In the genomic region with DNA sequence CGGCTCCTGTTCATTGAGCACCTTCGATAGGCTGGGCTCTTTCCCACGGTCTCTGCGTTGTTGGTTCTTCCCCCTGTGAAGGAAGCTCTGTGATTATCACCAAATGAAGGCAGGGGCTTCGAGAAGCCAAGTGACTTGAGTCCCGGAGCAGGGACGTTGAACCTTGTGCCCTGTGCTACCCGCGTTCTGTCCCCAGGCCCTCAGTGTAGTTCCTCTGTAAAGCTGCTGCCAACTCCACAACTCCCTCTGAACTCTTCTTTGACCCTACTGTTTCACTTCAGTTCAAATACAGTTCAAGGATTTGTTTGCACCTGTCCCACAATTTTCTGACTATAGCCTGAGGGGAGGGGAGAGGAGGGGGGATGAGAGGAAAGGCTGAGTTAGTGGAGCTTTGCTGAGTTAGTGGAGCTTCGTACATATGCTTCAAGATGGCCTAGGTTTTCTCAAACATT, we compare ENCODE assay signal across 8 cellular contexts. TPM values are rescaled to one million over a fixed set of nuclear protein-coding genes. Genes with fewer than 3 reads are reported as not detected.
DNase-seq lines count a peak whose midpoint lies in the region; ATAC-seq and TF ChIP-seq lines count a peak whose summit lies in the region.

No MANE protein-coding gene starts in this region.

- TF ChIP-seq CTCF in SU-DHL-6 (IDR thresholded peaks at IDR 0.05; ENCODE audit: insufficient read depth, low read length, poor library complexity, severe bottlenecking) (no peak), gastroesophageal sphincter (IDR thresholded peaks at IDR 0.05) (no peak), sigmoid colon (IDR thresholded peaks at IDR 0.05) (no peak)

- no peaks in the 10 kb centered on the region for H3K9me3 Mint-ChIP-seq in activated naive CD4-positive, alpha-beta T cell treated with anti-CD3 and anti-CD28 coated beads, Interleukin-2, amount 50 U/mL, for 24 hours

- H3K4me3 ChIP-seq in SU-DHL-6 (ENCODE audit: insufficient read depth, low read length, poor library complexity, severe bottlenecking) (peak overlapping the region; percentile 44), gastroesophageal sphincter (peak overlapping the region; percentile 37 to 73), sigmoid colon (peak overlapping the region; percentile 29 to 76 (median 68))

- H3K9me3 ChIP-seq in SU-DHL-6 (ENCODE audit: insufficient read depth, low read length): no peaks in the 10 kb centered on the region
- H3K9me3 ChIP-seq in gastroesophageal sphincter: no peaks in the 10 kb centered on the region
- no peaks in the 10 kb centered on the region for H3K9me3 ChIP-seq in sigmoid colon

- no peaks in the 10 kb centered on the region for H4K20me1 ChIP-seq in SU-DHL-6 (ENCODE audit: low read depth, low read length)

- H3K9ac ChIP-seq in SU-DHL-6 (ENCODE audit: low read length): peak overlapping the region; percentile 93

- peaks cover 0 to 8% (median 0%) of the 10 kb centered on the region in 3 donors for H3K4me1 ChIP-seq in gastroesophageal sphincter
- no peaks in the 10 kb centered on the region for H3K4me1 ChIP-seq in sigmoid colon

- no peak for TF ChIP-seq POLR2A in gastroesophageal sphincter (IDR thresholded peaks at IDR 0.05)
- no peak for TF ChIP-seq POLR2A in sigmoid colon (IDR thresholded peaks at IDR 0.05)

- no peak for DNase-seq in activated naive CD4-positive, alpha-beta T cell treated with anti-CD3 and anti-CD28 coated beads, Interleukin-2, amount 50 U/mL, for 16 hours
- DNase-seq in sigmoid colon (no peak), kidney glomerular epithelial cell (lab: John Stamatoyannopoulos, UW) (no peak)
- no peak for DNase-seq in activated CD8-positive, alpha-beta memory T cell treated with anti-CD3 and anti-CD28 coated beads, Interleukin-2, amount 50 U/mL, for 4 hours

- H3K4me2 ChIP-seq in SU-DHL-6 (ENCODE audit: low read depth, low read length, poor library complexity, severe bottlenecking): peak overlapping the region; percentile 72

- H3K36me3 ChIP-seq in SU-DHL-6 (ENCODE audit: low read length) (no peaks in the 10 kb centered on the region; the same call in 1 of the 2 replicates), gastroesophageal sphincter (peaks cover 0 to 18% of the 10 kb centered on the region in 2 donors), sigmoid colon (peaks cover 0 to 21% (median 3%) of the 10 kb centered on the region in 4 donors)

- H3K27me3 ChIP-seq in SU-DHL-6 (ENCODE audit: low read length): no peaks in the 10 kb centered on the region
- no peaks in the 10 kb centered on the region for H3K27me3 ChIP-seq in gastroesophageal sphincter
- no peaks in the 10 kb centered on the region for H3K27me3 ChIP-seq in sigmoid colon

- no peaks in the 10 kb centered on the region for H3K27me3 Mint-ChIP-seq in activated naive CD4-positive, alpha-beta T cell treated with anti-CD3 and anti-CD28 coated beads, Interleukin-2, amount 50 U/mL, for 24 hours

- peak overlapping the region; percentile 99 for H3K27ac Mint-ChIP-seq in activated naive CD4-positive, alpha-beta T cell treated with anti-CD3 and anti-CD28 coated beads, Interleukin-2, amount 50 U/mL, for 24 hours

- H3K36me3 Mint-ChIP-seq in activated naive CD4-positive, alpha-beta T cell treated with anti-CD3 and anti-CD28 coated beads, Interleukin-2, amount 50 U/mL, for 24 hours: peaks cover 4% of the 10 kb centered on the region

- peak overlapping the region; percentile 79 for H2AFZ ChIP-seq in SU-DHL-6 (ENCODE audit: low read depth, low read length, severe bottlenecking)

- WGBS in gastroesophageal sphincter (ENCODE audit: low coverage in 1 of 2), 2 donors: 5 to 53% methylated on average over 4 to 5 of the region's 10 CpGs
- 7 to 8% methylated on average over 10 of the region's 10 CpGs for whole genome bisulfite sequencing in sigmoid colon, 2 donors

- no peaks in the 10 kb centered on the region for H3K9me2 ChIP-seq in SU-DHL-6 (replicated peaks; ENCODE audit: insufficient read depth, low read length)

- H3K4me1 Mint-ChIP-seq in activated naive CD4-positive, alpha-beta T cell treated with anti-CD3 and anti-CD28 coated beads, Interleukin-2, amount 50 U/mL, for 24 hours: peaks cover 19% of the 10 kb centered on the region

- ATAC-seq in gastroesophageal sphincter (peak; percentile 0), GM18907 (IDR thresholded peaks at IDR 0.05; ENCODE audit: unreplicated experiment) (no peak)

- H3K4me3 Mint-ChIP-seq in activated naive CD4-positive, alpha-beta T cell treated with anti-CD3 and anti-CD28 coated beads, Interleukin-2, amount 50 U/mL, for 24 hours: peak overlapping the region; percentile 97

- peaks cover 10% of the 10 kb centered on the region; the same call in 1 of the 2 replicates for H3K79me2 ChIP-seq in SU-DHL-6 (ENCODE audit: insufficient read depth, low read length)

- H3F3A ChIP-seq in SU-DHL-6 (ENCODE audit: insufficient read depth): 0 out of 2 replicates have a peak, but pooled peaks cover 5% of the 10 kb centered on the region

- no peak for TF ChIP-seq EP300 in gastroesophageal sphincter (IDR thresholded peaks at IDR 0.05)
- no peak for TF ChIP-seq EP300 in sigmoid colon (IDR thresholded peaks at IDR 0.05)

- H3K27ac ChIP-seq in SU-DHL-6 (ENCODE audit: low read depth, low read length) (peak overlapping the region; percentile 88), gastroesophageal sphincter (peak overlapping the region; percentile 80 to 93 (median 92)), sigmoid colon (peak overlapping the region; percentile 91 to 95 (median 93))

- intact Hi-C loops in sigmoid colon (cut with DNase I): loop anchor here (2.0 to 10.0 kb wide), 6 partner anchors 138 to 764 kb away; partner anchors contain the start of genes FAM120C, GNL3L, TSR2 and WNK3

RNA-seq across cellular contexts. Expression of gene PHF8, which starts 0.6 kb away (rescaled TPM):
- total RNA-seq in gastroesophageal sphincter (10 to 100 TPM; 12.0 to 34.7 (median 21.0) TPM), sigmoid colon (10 to 100 TPM; 15.3 to 44.9 (median 22.1) TPM)
- polyA plus RNA-seq in sigmoid colon: 10 to 100 TPM in 1 of 3 donors, 1 to 10 TPM in 2; 4.4 to 11.5 (median 6.6) TPM
